Comparison of ENCODE assay signal across 27 cellular contexts in the genomic region with DNA sequence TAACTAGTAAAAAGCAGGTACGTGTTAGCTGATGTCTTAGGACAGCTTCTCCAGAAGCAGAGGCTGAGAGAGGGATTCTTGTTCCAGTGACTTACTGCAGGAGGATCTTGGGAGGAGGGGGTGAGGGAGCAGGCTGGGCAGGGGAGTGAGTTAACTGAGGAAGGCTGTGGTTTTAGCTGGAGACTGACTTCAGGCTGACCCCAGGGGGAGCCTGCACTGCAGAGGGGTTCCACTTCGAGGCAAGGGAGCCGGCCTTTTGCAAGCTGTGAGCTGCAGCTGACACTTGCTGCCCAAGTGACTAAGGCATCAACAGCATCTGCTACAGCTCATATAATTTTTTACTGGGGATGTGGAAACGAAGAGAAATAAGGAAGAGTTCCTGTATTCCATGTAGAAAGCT. TPM values are rescaled to one million over a fixed set of nuclear protein-coding genes. Genes with fewer than 3 reads are reported as not detected.
DNase-seq lines count a peak whose midpoint lies in the region; ATAC-seq and TF ChIP-seq lines count a peak whose summit lies in the region.
"Had no signal": no experiment of that assay in that cellular context is flagged by ENCODE, and none has a peak within 500 bp of the region (broad histone marks: within the 10 kb centered on the region; RNA-seq: fewer than 3 reads in every experiment).

No MANE protein-coding gene starts in this region.

- H3K4me2 ChIP-seq in BLaER1 (peak overlapping the region; percentile 21; the same call in 1 of the 2 replicates), Loucy (ENCODE audit: low read depth, low read length, poor library complexity, severe bottlenecking) (no peak overlapping the region)

- TF ChIP-seq CTCF in Loucy (conservative IDR thresholded peaks at IDR 0.05; ENCODE audit: low read length) (peak; percentile 16; the same call in 1 of the 2 replicates), WTC11 (IDR thresholded peaks at IDR 0.05) (no peak)

- H2AFZ ChIP-seq in Loucy (ENCODE audit: low read length) = no peak overlapping the region

- no peaks in the 10 kb centered on the region for H3K36me3 ChIP-seq in BLaER1
- H3K36me3 ChIP-seq in Loucy (ENCODE audit: insufficient read depth, low read length) = no peaks in the 10 kb centered on the region
- H3K36me3 ChIP-seq in MG63 = no peaks in the 10 kb centered on the region
- H3K36me3 ChIP-seq: adrenal gland had no signal

- H3K9ac ChIP-seq in BLaER1 (no peak overlapping the region), Loucy (ENCODE audit: low read depth, low read length, poor library complexity, severe bottlenecking) (no peak overlapping the region)

- H3K79me2 ChIP-seq in Loucy (ENCODE audit: insufficient read depth, low read length) = no peaks in the 10 kb centered on the region

- H3K4me3 ChIP-seq in BLaER1 (no peak overlapping the region), Loucy (ENCODE audit: low read length, poor library complexity, severe bottlenecking) (no peak overlapping the region), MG63 (no peak overlapping the region)
- H3K4me3 ChIP-seq: adrenal gland had no signal

- H3K4me3 Mint-ChIP-seq in WTC11 = no peak overlapping the region
- H3K4me3 Mint-ChIP-seq: CD8-positive, alpha-beta T cell; natural killer cell; type B pancreatic cell had no signal

- ATAC-seq in WTC11 (peak; percentile 97), HG03196 (IDR thresholded peaks at IDR 0.05; ENCODE audit: unreplicated experiment) (no peak), sciatic nerve (no peak)
- ATAC-seq: CD8-positive, alpha-beta T cell; natural killer cell had no signal

- H3K9me3 ChIP-seq in BLaER1 (peaks cover 24% of the 10 kb centered on the region), Loucy (ENCODE audit: insufficient read depth, low read depth, low read length) (no peaks in the 10 kb centered on the region; the same call in 1 of the 2 replicates), MG63 (no peaks in the 10 kb centered on the region)
- H3K9me3 ChIP-seq: adrenal gland had no signal

- H3F3A ChIP-seq in Loucy (ENCODE audit: low read depth) = no peaks in the 10 kb centered on the region

- H3K36me3 Mint-ChIP-seq in WTC11 = no peaks in the 10 kb centered on the region
- H3K36me3 Mint-ChIP-seq: CD8-positive, alpha-beta T cell; natural killer cell; type B pancreatic cell had no signal

- peaks cover 10% of the 10 kb centered on the region; the same call in 1 of the 2 replicates for H3K4me1 Mint-ChIP-seq in WTC11

- no peaks in the 10 kb centered on the region for H3K9me2 ChIP-seq in Loucy (replicated peaks; ENCODE audit: low read depth, low read length)

- H3K4me1 ChIP-seq in BLaER1 = peaks cover 33% of the 10 kb centered on the region
- H3K4me1 ChIP-seq in Loucy (ENCODE audit: insufficient read depth, low read length, poor library complexity, severe bottlenecking) = no peaks in the 10 kb centered on the region
- H3K4me1 ChIP-seq: adrenal gland had no signal

- H3K27ac Mint-ChIP-seq in WTC11 = no peak overlapping the region
- H3K27ac Mint-ChIP-seq: CD8-positive, alpha-beta T cell; natural killer cell; type B pancreatic cell had no signal

- H3K9me3 Mint-ChIP-seq in WTC11 = peaks cover 11% of the 10 kb centered on the region; the same call in 1 of the 2 replicates
- H3K9me3 Mint-ChIP-seq: natural killer cell, type B pancreatic cell had no signal

- H3K27me3 ChIP-seq in BLaER1 = no peaks in the 10 kb centered on the region
- no peaks in the 10 kb centered on the region for H3K27me3 ChIP-seq in Loucy (ENCODE audit: insufficient read depth, low read length, poor library complexity, severe bottlenecking)
- H3K27me3 ChIP-seq in MG63 = no peaks in the 10 kb centered on the region
- H3K27me3 ChIP-seq: adrenal gland had no signal

- intact Hi-C loops in sciatic nerve (cut with DNase I) = no loop called here

- DNase-seq in WTC11 (ENCODE audit: low spot score) (peak; percentile 60), left kidney (ENCODE audit: low read depth, low spot score) (peak; percentile 26), NCI-H526 (lab: John Stamatoyannopoulos, UW) (no peak), sciatic nerve (ENCODE audit: low spot score) (no peak), MG63 (no peak)
- DNase-seq: activated CD4-positive, alpha-beta T cell treated with anti-CD3 and anti-CD28 coated beads, Interleukin-2, amount 50 U/mL, for 48 hours; activated naive CD4-positive, alpha-beta T cell treated with Interleukin-2 at 50 U/mL for 16 hours; adrenal gland; AML-193; CD8-positive, alpha-beta T cell; DMS153; effector CD8-positive, alpha-beta T cell; GOT3; midbrain; natural killer cell; NCI-H1105; NCI-H2029 treated with DMSO at 0.1 percent for 48 hours; NCI-H345; NCI-H748 treated with DMSO at 0.1 percent for 48 hours; stimulated activated CD4-positive, alpha-beta T cell treated with anti-CD3 and anti-CD28 coated beads, Interleukin-2, amount 100 ng/mL, for 24 hours; SW 1271; T1000 had no signal

- POLR2A ChIA-PET in WTC11 (lab: Charles Lee) = interaction anchor here (0.9 kb wide), 1 partner anchor 50 kb away, joined by 3 read pairs; no protein-coding TSS in a partner anchor

- CTCF ChIA-PET in WTC11 (lab: Charles Lee) = interaction anchor here (0.6 to 1.6 kb wide), 10 partner anchors 10 to 438 kb away, joined by 3 to 8 read pairs (median 4); no protein-coding TSS in a partner anchor

- H3K27me3 Mint-ChIP-seq in WTC11 (ENCODE audit: low read depth) = no peaks in the 10 kb centered on the region; the same call in 1 of the 2 replicates
- H3K27me3 Mint-ChIP-seq: type B pancreatic cell had no signal

- no peak overlapping the region for H3K27ac ChIP-seq in BLaER1
- H3K27ac ChIP-seq: adrenal gland, epithelial cell of prostate had no signal

- H4K20me1 ChIP-seq in BLaER1 (no peaks in the 10 kb centered on the region), Loucy (ENCODE audit: insufficient read depth, low read length, poor library complexity, severe bottlenecking) (no peaks in the 10 kb centered on the region)

TF ChIP-seq in WTC11, 78 proteins besides CTCF, POLR2A, EP300 and RAD21 (continues in another document):
- TF ChIP-seq, protein P1, sequence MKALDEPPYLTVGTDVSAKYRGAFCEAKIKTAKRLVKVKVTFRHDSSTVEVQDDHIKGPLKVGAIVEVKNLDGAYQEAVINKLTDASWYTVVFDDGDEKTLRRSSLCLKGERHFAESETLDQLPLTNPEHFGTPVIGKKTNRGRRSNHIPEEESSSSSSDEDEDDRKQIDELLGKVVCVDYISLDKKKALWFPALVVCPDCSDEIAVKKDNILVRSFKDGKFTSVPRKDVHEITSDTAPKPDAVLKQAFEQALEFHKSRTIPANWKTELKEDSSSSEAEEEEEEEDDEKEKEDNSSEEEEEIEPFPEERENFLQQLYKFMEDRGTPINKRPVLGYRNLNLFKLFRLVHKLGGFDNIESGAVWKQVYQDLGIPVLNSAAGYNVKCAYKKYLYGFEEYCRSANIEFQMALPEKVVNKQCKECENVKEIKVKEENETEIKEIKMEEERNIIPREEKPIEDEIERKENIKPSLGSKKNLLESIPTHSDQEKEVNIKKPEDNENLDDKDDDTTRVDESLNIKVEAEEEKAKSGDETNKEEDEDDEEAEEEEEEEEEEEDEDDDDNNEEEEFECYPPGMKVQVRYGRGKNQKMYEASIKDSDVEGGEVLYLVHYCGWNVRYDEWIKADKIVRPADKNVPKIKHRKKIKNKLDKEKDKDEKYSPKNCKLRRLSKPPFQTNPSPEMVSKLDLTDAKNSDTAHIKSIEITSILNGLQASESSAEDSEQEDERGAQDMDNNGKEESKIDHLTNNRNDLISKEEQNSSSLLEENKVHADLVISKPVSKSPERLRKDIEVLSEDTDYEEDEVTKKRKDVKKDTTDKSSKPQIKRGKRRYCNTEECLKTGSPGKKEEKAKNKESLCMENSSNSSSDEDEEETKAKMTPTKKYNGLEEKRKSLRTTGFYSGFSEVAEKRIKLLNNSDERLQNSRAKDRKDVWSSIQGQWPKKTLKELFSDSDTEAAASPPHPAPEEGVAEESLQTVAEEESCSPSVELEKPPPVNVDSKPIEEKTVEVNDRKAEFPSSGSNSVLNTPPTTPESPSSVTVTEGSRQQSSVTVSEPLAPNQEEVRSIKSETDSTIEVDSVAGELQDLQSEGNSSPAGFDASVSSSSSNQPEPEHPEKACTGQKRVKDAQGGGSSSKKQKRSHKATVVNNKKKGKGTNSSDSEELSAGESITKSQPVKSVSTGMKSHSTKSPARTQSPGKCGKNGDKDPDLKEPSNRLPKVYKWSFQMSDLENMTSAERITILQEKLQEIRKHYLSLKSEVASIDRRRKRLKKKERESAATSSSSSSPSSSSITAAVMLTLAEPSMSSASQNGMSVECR (CRISPR knock-in tag; IDR thresholded peaks at IDR 0.05; ENCODE audit: borderline replicate concordance) = no peak
- TF ChIP-seq, protein P2, sequence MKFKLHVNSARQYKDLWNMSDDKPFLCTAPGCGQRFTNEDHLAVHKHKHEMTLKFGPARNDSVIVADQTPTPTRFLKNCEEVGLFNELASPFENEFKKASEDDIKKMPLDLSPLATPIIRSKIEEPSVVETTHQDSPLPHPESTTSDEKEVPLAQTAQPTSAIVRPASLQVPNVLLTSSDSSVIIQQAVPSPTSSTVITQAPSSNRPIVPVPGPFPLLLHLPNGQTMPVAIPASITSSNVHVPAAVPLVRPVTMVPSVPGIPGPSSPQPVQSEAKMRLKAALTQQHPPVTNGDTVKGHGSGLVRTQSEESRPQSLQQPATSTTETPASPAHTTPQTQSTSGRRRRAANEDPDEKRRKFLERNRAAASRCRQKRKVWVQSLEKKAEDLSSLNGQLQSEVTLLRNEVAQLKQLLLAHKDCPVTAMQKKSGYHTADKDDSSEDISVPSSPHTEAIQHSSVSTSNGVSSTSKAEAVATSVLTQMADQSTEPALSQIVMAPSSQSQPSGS (CRISPR knock-in tag; IDR thresholded peaks at IDR 0.05; ENCODE audit: borderline replicate concordance, low read depth) = no peak
- TF ChIP-seq KAT7 (CRISPR knock-in tag; IDR thresholded peaks at IDR 0.05; ENCODE audit: borderline replicate concordance) = no peak

RNA-seq across cellular contexts. Expression of a gene that starts 50.4 kb away (rescaled TPM):
- 181 to 206 TPM (median 201 TPM) in 3 replicates for total RNA-seq in WTC11 (2021)
- 209 TPM for total RNA-seq in sciatic nerve
- total RNA-seq in MG63 (2014; rRNA removed; shearing (Covaris generic); ENCODE audit: low replicate concordance) = 352 and 381 TPM in 2 replicates

Comparison
In these comparisons a context has a peak if more than half of its experiments do, and no peak if none do; other contexts are left out.
1. DNase-seq: peak in WTC11 (single experiment) and left kidney (single experiment); none in NCI-H526 (0 of 2), sciatic nerve (single experiment) and MG63 (single experiment).